In the genomic region with DNA sequence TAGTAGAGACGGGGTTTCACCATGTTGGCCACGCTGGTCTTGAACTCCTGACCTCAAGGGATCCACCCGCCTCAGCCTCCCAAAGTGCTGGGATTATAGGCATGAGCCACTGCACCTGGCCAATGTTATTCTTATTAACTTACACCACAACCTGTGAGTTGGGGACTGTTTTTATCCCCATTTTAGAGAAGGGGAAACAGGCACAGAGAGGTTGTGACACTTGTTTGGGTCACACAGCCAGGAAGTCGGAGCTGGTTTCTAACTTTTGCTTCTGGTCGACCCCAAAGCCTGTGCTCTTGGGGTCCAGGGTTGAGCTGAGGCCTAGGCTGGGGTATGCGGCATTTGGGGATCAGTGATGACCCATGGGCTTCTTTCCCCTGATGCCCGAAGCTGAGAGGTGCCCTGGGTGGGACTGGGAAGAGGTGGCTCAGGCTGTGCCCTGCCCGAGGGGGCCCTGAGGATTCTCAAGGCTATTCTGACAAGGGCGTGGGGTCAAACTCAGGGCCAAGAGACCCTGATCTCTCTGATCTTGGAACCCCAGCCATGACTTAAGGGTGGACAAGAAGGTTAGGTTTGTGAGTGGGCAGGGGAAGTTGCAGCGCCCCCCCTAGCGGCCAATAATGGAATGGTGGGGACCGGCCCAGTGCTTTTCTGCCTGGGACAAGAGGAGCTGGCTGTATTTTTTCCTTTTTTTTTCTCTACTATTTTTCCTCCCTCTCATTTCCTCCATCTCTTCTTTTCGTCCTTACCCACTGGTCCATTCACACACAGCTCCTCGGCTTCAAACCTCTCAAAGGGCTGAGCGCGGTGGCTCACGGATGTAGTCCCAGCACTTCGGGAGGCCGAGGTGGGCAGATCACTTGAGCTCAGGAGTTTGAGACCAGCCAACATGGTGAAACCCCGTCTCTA, we compare ENCODE assay signal across 8 cellular contexts. TPM values are rescaled to one million over a fixed set of nuclear protein-coding genes. Genes with fewer than 3 reads are reported as not detected.
DNase-seq lines count a peak whose midpoint lies in the region; ATAC-seq and TF ChIP-seq lines count a peak whose summit lies in the region.

No MANE protein-coding gene starts in this region.

- TF ChIP-seq CTCF in 22Rv1 (IDR thresholded peaks at IDR 0.05): peak; percentile 99
- TF ChIP-seq CTCF in GM12864 (IDR thresholded peaks at IDR 0.05; ENCODE audit: low read depth, low read length, missing control alignments): peak; percentile 84
- peak; percentile 93 for TF ChIP-seq CTCF in foreskin fibroblast (IDR thresholded peaks at IDR 0.05; ENCODE audit: low read depth, low read length)
- peak in 1 of 3 donors; percentile 50 for TF ChIP-seq CTCF in omental fat pad (IDR thresholded peaks at IDR 0.05)

- DNase-seq in GM12864 (ENCODE audit: low read depth): no peak
- DNase-seq in NOMO-1 treated with dmso at 0.1 percent for 144 hours (lab: John Stamatoyannopoulos, UW; ENCODE audit: unreplicated experiment): peak; percentile 27
- DNase-seq in activated T-helper 1 cell treated with anti-CD3 and anti-CD28 coated beads, Interleukin-2, amount 50 U/mL, for 16 hours (ENCODE audit: low read depth in 1 of 2, low spot score in 1 of 2): peak; percentile 19 to 32
- DNase-seq in foreskin fibroblast: peak; percentile 45 to 78
- DNase-seq in omental fat pad (ENCODE audit: low spot score): peak; percentile 49
- no peak for DNase-seq in KG1 (lab: John Stamatoyannopoulos, UW)

- H3K27ac ChIP-seq in 22Rv1: no peak overlapping the region

- H3K4me3 ChIP-seq in GM12864 (ENCODE audit: low read depth, low read length): no peak overlapping the region
- no peak overlapping the region for H3K4me3 ChIP-seq in foreskin fibroblast (ENCODE audit: low read depth in 1 of 2, low read length in 2 of 2)

- no peak for ATAC-seq in omental fat pad (ENCODE audit: low FRiP score)
- no peak for ATAC-seq in GM18519 (IDR thresholded peaks at IDR 0.05; ENCODE audit: low FRiP score, unreplicated experiment)

RNA-seq across cellular contexts. Expression of gene SDSL, which starts 3.0 kb away (rescaled TPM):
- total RNA-seq in omental fat pad: 1 to 10 TPM; 2.1 to 6.0 (median 4.1) TPM

RNA-seq across cellular contexts. Expression of gene SDS, which starts 21.5 kb away (rescaled TPM):
- total RNA-seq in omental fat pad: 10 to 100 TPM in 1 of 4 donors, 1 to 10 TPM in 2, under 1 TPM in 1; 0.63 to 52.1 (median 3.3) TPM

RNA-seq across cellular contexts. Expression of gene LHX5, which starts 46.5 kb away (rescaled TPM):
- not detected for total RNA-seq in omental fat pad

Comparison
In these comparisons a context has a peak if more than half of its experiments do, and no peak if none do; other contexts are left out.
1. DNase-seq: peak in NOMO-1 treated with dmso at 0.1 percent for 144 hours (single experiment), activated T-helper 1 cell treated with anti-CD3 and anti-CD28 coated beads, Interleukin-2, amount 50 U/mL, for 16 hours (2 of 2), foreskin fibroblast (2 of 2) and omental fat pad (single experiment); none in GM12864 (single experiment) and KG1 (single experiment).